Comparison of ENCODE assay signal across 8 cellular contexts in genomic region chr1:34865573-34865972, GRCh38. TPM values are rescaled to one million over a fixed set of nuclear protein-coding genes. Genes with fewer than 3 reads are reported as not detected.
DNase-seq lines count a peak whose midpoint lies in the region; ATAC-seq, FAIRE-seq and TF ChIP-seq lines count a peak whose summit lies in the region.

No MANE protein-coding gene starts in this region.

- POLR2A ChIA-PET in K562 (lab: Yijun Ruan, JAX): no interaction called here

- no peak for FAIRE-seq in K562 (lab: Jason Lieb, UNC)

- ATAC-seq in K562 (no peak), lower lobe of right lung (peak; percentile 5 to 19), upper lobe of left lung (ENCODE audit: low FRiP score in 2 of 2) (peak; percentile 1 to 3)

- H3K4me3 ChIP-seq in cardiac muscle cell: peak overlapping the region; percentile 42
- no peak overlapping the region for H3K4me3 ChIP-seq in K562
- H3K4me3 ChIP-seq in lower lobe of right lung: peak overlapping the region; percentile 83
- peak overlapping the region; percentile 72 to 98 (median 79) for H3K4me3 ChIP-seq in upper lobe of left lung

- H3K4me2 ChIP-seq in K562 (ENCODE audit: insufficient read depth, low read length): no peak overlapping the region

- in situ Hi-C loops in K562 (cut with MboI): no loop called here

- H3K9me1 ChIP-seq in K562 (ENCODE audit: control insufficient read depth, insufficient read depth, low read length): no peaks in the 10 kb centered on the region

- WGBS in K562 (ENCODE audit: insufficient coverage, low coverage, missing lambda C conversion rate): 67% methylated on average over 3 of the region's 25 CpGs
- WGBS in upper lobe of left lung, 2 donors: 21 to 33% methylated on average over 11 to 20 of the region's 25 CpGs

- TF ChIP-seq EP300 in K562 (IDR thresholded peaks at IDR 0.05; ENCODE audit: low read length) (no peak), upper lobe of left lung (IDR thresholded peaks at IDR 0.05) (no peak)

- no TSS peak for BruUV-seq in K562 (replicated peaks; lab: Mats Ljungman, UMichigan)

- no peak for TF ChIP-seq RAD21 in K562 (CRISPR knock-in tag; conservative IDR thresholded peaks at IDR 0.05 in 1 of 2, IDR thresholded peaks at IDR 0.05 in 1 of 2)

- intact Hi-C loops in cardiac septum (cut with DNase I) (loop anchor here (10.0 kb wide), 2 partner anchors 119 to 319 kb away; partner anchors contain the start of gene TMEM35B), K562 (cut with micrococcal nuclease) (loop anchor here (10.0 kb wide), 1 partner anchor 569 kb away; no protein-coding TSS in a partner anchor), lower lobe of right lung (cut with DNase I) (no loop called here)

- DNase-seq in cardiac muscle cell (ENCODE audit: low read depth in 1 of 2, low spot score in 1 of 2) (no peak), cardiac septum (ENCODE audit: low spot score) (no peak), K562 (ENCODE audit: extremely low read depth in 1 of 4, low spot score in 3 of 4) (no peak), lower lobe of right lung (no peak), upper lobe of left lung (no peak), CD1c-positive myeloid dendritic cell (ENCODE audit: extremely low spot score) (no peak), HK-2 (ENCODE audit: unreplicated experiment) (no peak)
- DNase-seq in activated CD4-positive, alpha-beta T cell treated with anti-CD3 and anti-CD28 coated beads for 4 hours: no peak

- H2AFZ ChIP-seq in K562 (ENCODE audit: low read depth, low read length): peak overlapping the region; percentile 96

- CTCF ChIA-PET in K562 (lab: Yijun Ruan, JAX; ENCODE audit: low intra/inter-chr PET ratio): interaction anchor here (0.6 to 3.2 kb wide), 4 partner anchors 11 to 86 kb away, joined by 3 to 15 read pairs (median 4); no protein-coding TSS in a partner anchor

- TF ChIP-seq POLR2A in K562 (conservative IDR thresholded peaks at IDR 0.05) (no peak), upper lobe of left lung (IDR thresholded peaks at IDR 0.05) (no peak)

- H3K27me3 ChIP-seq in cardiac muscle cell: peaks cover 49% of the 10 kb centered on the region
- H3K27me3 ChIP-seq in K562 (ENCODE audit: control insufficient read depth in 2 of 2, insufficient read depth in 2 of 2, low read length in 2 of 2): peaks cover 24 to 37% of the 10 kb centered on the region in 2 experiments
- no peaks in the 10 kb centered on the region for H3K27me3 ChIP-seq in lower lobe of right lung (ENCODE audit: low read depth)
- no peaks in the 10 kb centered on the region for H3K27me3 ChIP-seq in upper lobe of left lung

- no peaks in the 10 kb centered on the region for H3K79me2 ChIP-seq in K562 (ENCODE audit: control insufficient read depth, insufficient read depth, low read length)

- no peak overlapping the region for H3K27ac ChIP-seq in cardiac muscle cell
- H3K27ac ChIP-seq in K562 (ENCODE audit: extremely low read depth, low read depth, low read length): no peak overlapping the region
- peak overlapping the region; percentile 86 for H3K27ac ChIP-seq in lower lobe of right lung
- H3K27ac ChIP-seq in upper lobe of left lung: peak overlapping the region; percentile 85 to 95 (median 88)

- H4K20me1 ChIP-seq in K562 (replicated peaks; ENCODE audit: control insufficient read depth, insufficient read depth, low read length): no peaks in the 10 kb centered on the region; the same call in 1 of the 2 replicates

- TF ChIP-seq CTCF in cardiac muscle cell (IDR thresholded peaks at IDR 0.05; ENCODE audit: low read depth, low read length) (no peak), K562 (IDR thresholded peaks at IDR 0.05 in 2 of 3, conservative IDR thresholded peaks at IDR 0.05 in 1 of 3; ENCODE audit: insufficient read depth in 2 of 3, low read depth in 1 of 3, low read length in 3 of 3) (no peak), lower lobe of right lung (IDR thresholded peaks at IDR 0.05) (no peak), upper lobe of left lung (IDR thresholded peaks at IDR 0.05) (no peak)

- H3K36me3 ChIP-seq in cardiac muscle cell: no peaks in the 10 kb centered on the region
- H3K36me3 ChIP-seq in K562 (ENCODE audit: control insufficient read depth, insufficient read depth, low read length): no peaks in the 10 kb centered on the region
- H3K36me3 ChIP-seq in lower lobe of right lung: no peaks in the 10 kb centered on the region
- no peaks in the 10 kb centered on the region for H3K36me3 ChIP-seq in upper lobe of left lung

- no peak overlapping the region for H3K9ac ChIP-seq in K562 (ENCODE audit: insufficient read depth in 1 of 2, low read depth in 2 of 2, low read length in 2 of 2)

- no peaks in the 10 kb centered on the region for H3K4me1 ChIP-seq in cardiac muscle cell (ENCODE audit: low read depth)
- peaks cover 3 to 30% of the 10 kb centered on the region in 2 experiments; a peak in 4 of 5 replicates for H3K4me1 ChIP-seq in K562 (replicated peaks in 1 of 2; ENCODE audit: control insufficient read depth in 2 of 2, insufficient read depth in 2 of 2, low read length in 2 of 2)
- H3K4me1 ChIP-seq in lower lobe of right lung: peaks cover 18% of the 10 kb centered on the region
- peaks cover 15 to 24% (median 16%) of the 10 kb centered on the region in 4 donors for H3K4me1 ChIP-seq in upper lobe of left lung

- H3K9me3 ChIP-seq in cardiac muscle cell (ENCODE audit: low read depth) (no peaks in the 10 kb centered on the region), K562 (replicated peaks; ENCODE audit: control insufficient read depth, insufficient read depth, low read depth, low read length) (no peaks in the 10 kb centered on the region), lower lobe of right lung (no peaks in the 10 kb centered on the region), upper lobe of left lung (no peaks in the 10 kb centered on the region)

TF ChIP-seq in K562, 482 proteins besides CTCF, POLR2A, EP300 and RAD21:
- 0 out of 2 replicates have a peak, but pooled peaks have one; percentile 18 for TF ChIP-seq ZNF184 (CRISPR knock-in tag; IDR thresholded peaks at IDR 0.05)
- TF ChIP-seq SAFB2 (IDR thresholded peaks at IDR 0.05; ENCODE audit: borderline replicate concordance, low read depth, low read length, severe bottlenecking): no peak
- TF ChIP-seq, protein P1, sequence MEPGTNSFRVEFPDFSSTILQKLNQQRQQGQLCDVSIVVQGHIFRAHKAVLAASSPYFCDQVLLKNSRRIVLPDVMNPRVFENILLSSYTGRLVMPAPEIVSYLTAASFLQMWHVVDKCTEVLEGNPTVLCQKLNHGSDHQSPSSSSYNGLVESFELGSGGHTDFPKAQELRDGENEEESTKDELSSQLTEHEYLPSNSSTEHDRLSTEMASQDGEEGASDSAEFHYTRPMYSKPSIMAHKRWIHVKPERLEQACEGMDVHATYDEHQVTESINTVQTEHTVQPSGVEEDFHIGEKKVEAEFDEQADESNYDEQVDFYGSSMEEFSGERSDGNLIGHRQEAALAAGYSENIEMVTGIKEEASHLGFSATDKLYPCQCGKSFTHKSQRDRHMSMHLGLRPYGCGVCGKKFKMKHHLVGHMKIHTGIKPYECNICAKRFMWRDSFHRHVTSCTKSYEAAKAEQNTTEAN (CRISPR knock-in tag; IDR thresholded peaks at IDR 0.05): no peak
- TF ChIP-seq ZEB2 (IDR thresholded peaks at IDR 0.05): no peak
- TF ChIP-seq FOXM1 (IDR thresholded peaks at IDR 0.05; ENCODE audit: low read depth): no peak
- no peak for TF ChIP-seq FOXM1 (CRISPR knock-in tag; IDR thresholded peaks at IDR 0.05; ENCODE audit: low read depth)
- no peak for TF ChIP-seq DACH1 (IDR thresholded peaks at IDR 0.05; ENCODE audit: partially characterized antibody)
- no peak for TF ChIP-seq NFXL1 (CRISPR knock-in tag; IDR thresholded peaks at IDR 0.05)
- no peak for TF ChIP-seq MTA1 (IDR thresholded peaks at IDR 0.05; ENCODE audit: borderline replicate concordance)
TF ChIP-seq in K562: peak in this region for 1.

RNA-seq across cellular contexts. Expression of gene SMIM12, which starts 6.0 kb away (rescaled TPM):
- total RNA-seq in cardiac muscle cell (15.4 and 18.1 TPM in 2 replicates), cardiac septum (49.4 TPM), K562 (2014; rRNA removed) (63.5 and 83.3 TPM in 2 replicates), K562 (2014; rRNA removed; fragmentation: Illumina TruSeq; extraction: Trizol) (57.7 and 63.9 TPM in 2 replicates), K562 (2015; rRNA removed; fragmentation: Illumina TruSeq; extraction: Trizol) (66.7 and 68.0 TPM in 2 replicates), K562 (2021) (71.4 and 72.3 TPM in 2 replicates), lower lobe of right lung (34.0 TPM), upper lobe of left lung (10 to 100 TPM in 5 of 6 donors, 1 to 10 TPM in 1; 6.3 to 46.6 (median 30.9) TPM)
- polyA plus RNA-seq in cardiac muscle cell (57.2 and 61.2 TPM in 2 replicates), K562 (2011; rRNA removed) (46.8 and 56.1 TPM in 2 replicates), K562 (2014; fragmentation: Illumina TruSeq; extraction: Trizol) (91.7 and 112 TPM in 2 replicates), K562 (2014; fragmentation: Nextera tagmentation; extraction: Ambion mirVana) (10 to 100 TPM; 51.7 to 54.1 TPM), K562 (2014; rRNA removed) (63.9 and 84.5 TPM in 2 replicates)
- 35.4 and 58.0 TPM in 2 replicates for total RNA-seq in K562 (2011; cell fraction: chromatin; rRNA removed; ENCODE audit: low replicate concordance)
- total RNA-seq in K562 (2011; cell fraction: nucleolus; rRNA removed): 39.9 and 42.4 TPM in 2 replicates
- 52.8 and 64.5 TPM in 2 replicates for total RNA-seq in K562 (2011; cell fraction: nucleoplasm; rRNA removed)
- 66.5 and 83.9 TPM in 2 replicates for polyA plus RNA-seq in K562 (2011; cell fraction: cytosol; rRNA removed)
- 38.6 and 39.9 TPM in 2 replicates for polyA plus RNA-seq in K562 (2011; cell fraction: nucleus; rRNA removed)
- polyA plus RNA-seq in K562 (2012): 46.4 and 78.0 TPM in 2 replicates
- polyA minus RNA-seq in K562 (2011; rRNA and poly(A)+ RNA removed): 39.8 and 43.3 TPM in 2 replicates
- 20.3 and 25.4 TPM in 2 replicates for polyA minus RNA-seq in K562 (2011; cell fraction: cytosol; rRNA and poly(A)+ RNA removed)
- 12.9 and 25.4 TPM in 2 replicates for polyA minus RNA-seq in K562 (2011; cell fraction: nucleus; rRNA and poly(A)+ RNA removed)

Comparison
In these comparisons a context has a peak if more than half of its experiments do, and no peak if none do; other contexts are left out.
1. H3K27ac ChIP-seq: peak in lower lobe of right lung (single experiment) and upper lobe of left lung (4 of 4); none in cardiac muscle cell (single experiment) and K562 (single experiment).